Comparison of ENCODE assay signal across 23 cellular contexts in the genomic region with DNA sequence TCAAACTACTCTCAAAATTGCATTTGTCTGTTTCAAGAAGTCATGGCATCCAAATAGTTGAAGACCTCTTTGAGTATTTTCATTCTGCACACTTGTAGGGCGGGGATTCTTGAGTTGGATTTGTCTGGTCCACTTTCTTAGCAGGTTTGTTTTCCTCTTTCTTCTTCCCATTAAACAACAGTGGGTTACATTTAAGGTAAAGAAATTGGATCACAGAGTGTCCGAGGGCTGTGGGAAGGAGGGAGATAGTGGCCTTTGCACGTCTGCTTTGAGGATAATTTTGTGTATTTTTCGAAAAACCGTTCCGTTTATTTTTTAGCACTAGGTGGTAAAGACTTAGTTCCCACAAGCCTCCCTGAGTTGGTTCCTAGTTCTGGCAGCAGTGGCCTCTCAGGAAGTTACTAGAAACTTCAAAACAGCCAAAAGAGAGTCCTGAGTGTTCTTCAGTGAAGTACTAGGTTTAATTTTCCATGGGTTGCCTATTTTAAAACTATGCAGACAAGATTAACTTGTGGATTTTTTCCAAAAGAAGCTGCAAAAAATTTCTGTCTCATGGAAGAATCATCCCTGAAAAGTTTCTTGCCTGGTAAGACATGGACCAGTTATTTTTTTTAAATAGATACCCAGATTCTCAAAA.
DNase-seq lines count a peak whose midpoint lies in the region; ATAC-seq and TF ChIP-seq lines count a peak whose summit lies in the region.
"Had no signal": no experiment of that assay in that cellular context is flagged by ENCODE, and none has a peak within 500 bp of the region (broad histone marks: within the 10 kb centered on the region; RNA-seq: fewer than 3 reads in every experiment).

No MANE protein-coding gene starts in this region.

- H3K9me3 ChIP-seq in GM23248 (ENCODE audit: low read depth) (no peaks in the 10 kb centered on the region), SJSA1 (replicated peaks) (no peaks in the 10 kb centered on the region; the same call in 1 of the 2 replicates), left lung (no peaks in the 10 kb centered on the region), smooth muscle cell (replicated peaks; ENCODE audit: low read depth) (no peaks in the 10 kb centered on the region)
- H3K9me3 ChIP-seq: BLaER1, tibial artery had no signal

- H3F3A ChIP-seq in GM23248 (ENCODE audit: insufficient read depth) (peaks cover 77% of the 10 kb centered on the region), smooth muscle cell (ENCODE audit: low read depth) (peaks cover 4% of the 10 kb centered on the region), GM23338 (replicated peaks; ENCODE audit: low read depth) (no peaks in the 10 kb centered on the region)

- H3K4me3 Mint-ChIP-seq in GM23338 = no peak overlapping the region
- H3K4me3 Mint-ChIP-seq: activated CD4-positive, alpha-beta T cell treated with anti-CD3 and anti-CD28 coated beads, Interleukin-2, amount 10 ng/mL, durations not matched to agents 24 days and 14 days; activated CD8-positive, alpha-beta memory T cell treated with anti-CD3 and anti-CD28 coated beads, Interleukin-2, amount 10 ng/mL, durations not matched to agents 7 days and 5 days; activated T-helper 1 cell treated with anti-CD3 and anti-CD28 coated beads, Interleukin-12 subunit alpha, Interleukin-12 subunit beta, Interleukin-2, Interleukin-4 antibody, amounts not matched to agents 30 ng/mL and 10 ng/mL and 1 ng/mL, durations not matched to agents 14 hours and 24 hours and 36 hours; immature natural killer cell; T-helper 1 cell treated with Interleukin-12 subunit alpha and Interleukin-12 subunit beta and Interleukin-4 antibody, amounts not matched to agents 30 μg/mL and 1 μg/mL, for 36 hours had no signal

- H3K27me3 ChIP-seq in GM23248 (replicated peaks; ENCODE audit: insufficient read depth) (no peaks in the 10 kb centered on the region), SJSA1 (replicated peaks) (no peaks in the 10 kb centered on the region), left lung (no peaks in the 10 kb centered on the region), smooth muscle cell (ENCODE audit: low read depth) (no peaks in the 10 kb centered on the region), GM23338 (ENCODE audit: insufficient read depth) (no peaks in the 10 kb centered on the region)
- H3K27me3 ChIP-seq: BLaER1, tibial artery had no signal

- peaks cover 3% of the 10 kb centered on the region; the same call in 1 of the 3 replicates for H3K9me3 Mint-ChIP-seq in GM23338
- H3K9me3 Mint-ChIP-seq: activated T-helper 1 cell treated with anti-CD3 and anti-CD28 coated beads, Interleukin-12 subunit alpha, Interleukin-12 subunit beta, Interleukin-2, Interleukin-4 antibody, amounts not matched to agents 30 ng/mL and 10 ng/mL and 1 ng/mL, durations not matched to agents 14 hours and 24 hours and 36 hours; T-helper 1 cell treated with Interleukin-12 subunit alpha and Interleukin-12 subunit beta and Interleukin-4 antibody, amounts not matched to agents 30 μg/mL and 1 μg/mL, for 36 hours had no signal

- H3K4me1 Mint-ChIP-seq in GM23338 = peaks cover 10% of the 10 kb centered on the region

- peak overlapping the region; percentile 58 for H3K4me2 ChIP-seq in GM23248 (ENCODE audit: unreplicated experiment)
- H3K4me2 ChIP-seq in smooth muscle cell = no peak overlapping the region
- no peak overlapping the region for H3K4me2 ChIP-seq in GM23338
- H3K4me2 ChIP-seq: BLaER1 had no signal

- H3K4me1 ChIP-seq in GM23248 (ENCODE audit: insufficient read depth) = peaks cover 66% of the 10 kb centered on the region
- H3K4me1 ChIP-seq in SJSA1 (replicated peaks) = peaks cover 40% of the 10 kb centered on the region
- peaks cover 0 to 30% of the 10 kb centered on the region in 2 donors for H3K4me1 ChIP-seq in left lung
- H3K4me1 ChIP-seq in smooth muscle cell (ENCODE audit: low read depth) = peaks cover 4% of the 10 kb centered on the region
- H3K4me1 ChIP-seq in GM23338 (ENCODE audit: insufficient read depth) = no peaks in the 10 kb centered on the region
- H3K4me1 ChIP-seq: BLaER1 had no signal

- no peaks in the 10 kb centered on the region for H4K20me1 ChIP-seq in GM23248 (ENCODE audit: insufficient read depth)
- H4K20me1 ChIP-seq in smooth muscle cell (ENCODE audit: low read depth) = no peaks in the 10 kb centered on the region
- H4K20me1 ChIP-seq in GM23338 (replicated peaks; ENCODE audit: insufficient read depth) = no peaks in the 10 kb centered on the region
- H4K20me1 ChIP-seq: BLaER1 had no signal

- ATAC-seq in left lung (peak; percentile 66), GM23338 (no peak), GM21526 (IDR thresholded peaks at IDR 0.05; ENCODE audit: low FRiP score, unreplicated experiment) (no peak)
- ATAC-seq: activated CD8-positive, alpha-beta memory T cell treated with anti-CD3 and anti-CD28 coated beads, Interleukin-2, amount 10 ng/mL, durations not matched to agents 7 days and 5 days; left ventricle myocardium superior; stimulated activated naive CD8-positive, alpha-beta T cell treated with anti-CD3 and anti-CD28 coated beads, Interleukin-15, Interleukin-2, amounts not matched to agents 100 U/mL and 50 U/mL, for 24 hours had no signal

- in situ Hi-C loops in GM23248 (cut with MboI) = no loop called here

- H3K36me3 ChIP-seq in GM23248 (ENCODE audit: low read depth) = no peaks in the 10 kb centered on the region
- no peaks in the 10 kb centered on the region for H3K36me3 ChIP-seq in SJSA1
- no peaks in the 10 kb centered on the region for H3K36me3 ChIP-seq in left lung
- H3K36me3 ChIP-seq in smooth muscle cell (ENCODE audit: low read depth) = no peaks in the 10 kb centered on the region
- H3K36me3 ChIP-seq in GM23338 (ENCODE audit: insufficient read depth) = no peaks in the 10 kb centered on the region
- H3K36me3 ChIP-seq: BLaER1, tibial artery had no signal

- H3K79me2 ChIP-seq in GM23248 (ENCODE audit: insufficient read depth) (no peaks in the 10 kb centered on the region), smooth muscle cell (ENCODE audit: low read depth) (no peaks in the 10 kb centered on the region), GM23338 (replicated peaks; ENCODE audit: insufficient read depth) (no peaks in the 10 kb centered on the region)

- H3K4me3 ChIP-seq in GM23248 (no peak overlapping the region), SJSA1 (no peak overlapping the region), left lung (no peak overlapping the region), smooth muscle cell (no peak overlapping the region), GM23338 (no peak overlapping the region)
- H3K4me3 ChIP-seq: BLaER1, tibial artery had no signal

- TF ChIP-seq CTCF in left lung (IDR thresholded peaks at IDR 0.05) = no peak
- no peak for TF ChIP-seq CTCF in smooth muscle cell (IDR thresholded peaks at IDR 0.05; ENCODE audit: borderline replicate concordance, insufficient read depth, poor library complexity, severe bottlenecking)
- TF ChIP-seq CTCF in GM23338 (conservative IDR thresholded peaks at IDR 0.05; ENCODE audit: low read depth in 2 of 2) = no peak

- H3K27ac Mint-ChIP-seq in GM23338 = no peak overlapping the region
- H3K27ac Mint-ChIP-seq: activated CD4-positive, alpha-beta T cell treated with anti-CD3 and anti-CD28 coated beads, Interleukin-2, amount 10 ng/mL, durations not matched to agents 24 days and 14 days; activated CD8-positive, alpha-beta memory T cell treated with anti-CD3 and anti-CD28 coated beads, Interleukin-2, amount 10 ng/mL, durations not matched to agents 7 days and 5 days; activated T-helper 1 cell treated with anti-CD3 and anti-CD28 coated beads, Interleukin-12 subunit alpha, Interleukin-12 subunit beta, Interleukin-2, Interleukin-4 antibody, amounts not matched to agents 30 ng/mL and 10 ng/mL and 1 ng/mL, durations not matched to agents 14 hours and 24 hours and 36 hours; immature natural killer cell; T-helper 1 cell treated with Interleukin-12 subunit alpha and Interleukin-12 subunit beta and Interleukin-4 antibody, amounts not matched to agents 30 μg/mL and 1 μg/mL, for 36 hours had no signal

- intact Hi-C loops in left lung (cut with DNase I) = no loop called here

- H3K9ac ChIP-seq in GM23248 (peak overlapping the region; percentile 15; the same call in 1 of the 2 replicates), smooth muscle cell (ENCODE audit: low read depth) (peak overlapping the region; percentile 24)
- H3K9ac ChIP-seq: BLaER1 had no signal

- 40 to 46% methylated on average over 6 of the region's 6 CpGs for WGBS in GM23248 (ENCODE audit: low coverage in 1 of 2, low lambda C conversion rate in 2 of 2, missing lambda C conversion rate in 2 of 2), 2 experiments
- WGBS in smooth muscle cell (ENCODE audit: low lambda C conversion rate) = 66% methylated on average over 6 of the region's 6 CpGs

- no peaks in the 10 kb centered on the region for H3K36me3 Mint-ChIP-seq in GM23338 (ENCODE audit: low read depth)

- peak overlapping the region; percentile 75 for H3K27ac ChIP-seq in GM23248
- H3K27ac ChIP-seq in SJSA1 = peak overlapping the region; percentile 98
- no peak overlapping the region for H3K27ac ChIP-seq in left lung
- peak overlapping the region; percentile 91 for H3K27ac ChIP-seq in smooth muscle cell (ENCODE audit: low read depth)
- H3K27ac ChIP-seq in GM23338 (ENCODE audit: low read depth) = no peak overlapping the region
- H3K27ac ChIP-seq: BLaER1, tibial artery had no signal

- DNase-seq in GM23248 (peak; percentile 57), SJSA1 (ENCODE audit: low read depth in 1 of 2, low spot score in 2 of 2) (no peak), left lung (no peak), smooth muscle cell (lab: John Stamatoyannopoulos, UW; ENCODE audit: unreplicated experiment) (no peak), NCI-H187 treated with DMSO at 0.1 percent for 48 hours (lab: John Stamatoyannopoulos, UW) (no peak), GM23338 (ENCODE audit: low spot score) (no peak)
- DNase-seq: activated CD4-positive, alpha-beta T cell treated with anti-CD3 and anti-CD28 coated beads, Interleukin-2, amount 10 ng/mL, durations not matched to agents 24 days and 14 days; activated CD8-positive, alpha-beta memory T cell treated with anti-CD3 and anti-CD28 coated beads, Interleukin-2, amount 10 ng/mL, durations not matched to agents 7 days and 5 days; activated naive CD4-positive, alpha-beta T cell treated with anti-CD3 and anti-CD28 coated beads, Interleukin-2, amount 50 U/mL, for 16 hours; dermis blood vessel endothelial cell; immature natural killer cell; left ventricle myocardium superior; NCI-H1092; NCI-H2029 treated with DMSO at 0.1 percent for 48 hours; NCI-H345; stimulated activated CD4-positive, alpha-beta T cell treated with anti-CD3 and anti-CD28 coated beads, Interleukin-12 subunit alpha, Interleukin-12 subunit beta, amount 100 ng/mL, for 4 hours; stimulated activated CD4-positive, alpha-beta T cell treated with anti-CD3 and anti-CD28 coated beads, Interleukin-4, amount 100 ng/mL, for 4 hours; stimulated activated naive CD8-positive, alpha-beta T cell treated with anti-CD3 and anti-CD28 coated beads, Interleukin-15, Interleukin-2, amounts not matched to agents 100 U/mL and 50 U/mL, for 24 hours; tibial artery had no signal

- no peaks in the 10 kb centered on the region for H3K9me2 ChIP-seq in GM23248 (ENCODE audit: insufficient read depth)
- H3K9me2 ChIP-seq in GM23338 (ENCODE audit: insufficient read depth) = no peaks in the 10 kb centered on the region

- H2AFZ ChIP-seq in GM23248 (peak overlapping the region; percentile 55), smooth muscle cell (ENCODE audit: low read depth) (peak overlapping the region; percentile 50), GM23338 (no peak overlapping the region)

- peaks cover 2% of the 10 kb centered on the region for H3K27me3 Mint-ChIP-seq in GM23338 (ENCODE audit: insufficient read depth, low read depth, poor library complexity)
- H3K27me3 Mint-ChIP-seq: activated CD8-positive, alpha-beta memory T cell treated with anti-CD3 and anti-CD28 coated beads, Interleukin-2, amount 10 ng/mL, durations not matched to agents 7 days and 5 days had no signal

Comparison
In these comparisons a context has a peak if more than half of its experiments do, and no peak if none do; other contexts are left out.
1. H3K27ac ChIP-seq: peak in GM23248 (single experiment), SJSA1 (single experiment) and smooth muscle cell (single experiment); none in left lung (0 of 2) and GM23338 (single experiment).